In genomic region chr9:136799854-136800657, GRCh38 we compare ENCODE assay signal across 8 cellular contexts. TPM values are rescaled to one million over a fixed set of nuclear protein-coding genes. Genes with fewer than 3 reads are reported as not detected.
DNase-seq lines count a peak whose midpoint lies in the region; ATAC-seq and TF ChIP-seq lines count a peak whose summit lies in the region.

No MANE protein-coding gene starts in this region.

- no peaks in the 10 kb centered on the region for H3K9me3 ChIP-seq in lower lobe of right lung

- TF ChIP-seq CTCF in lower lobe of right lung (IDR thresholded peaks at IDR 0.05) = no peak

- H3K4me1 ChIP-seq in lower lobe of right lung = peaks cover 32% of the 10 kb centered on the region

- ATAC-seq in HG03354 (IDR thresholded peaks at IDR 0.05; ENCODE audit: poor library complexity, severe bottlenecking, unreplicated experiment) (peak; percentile 51), lower lobe of right lung (peak; percentile 91), HG03045 (IDR thresholded peaks at IDR 0.05; ENCODE audit: unreplicated experiment) (no peak)

- H3K4me3 ChIP-seq in lower lobe of right lung = peak overlapping the region; percentile 55

- peaks cover 50% of the 10 kb centered on the region for H3K27me3 ChIP-seq in lower lobe of right lung (ENCODE audit: low read depth)

- DNase-seq in DMS153 (lab: John Stamatoyannopoulos, UW) (peak; percentile 88), NCI-H774 (lab: John Stamatoyannopoulos, UW) (peak; percentile 95), dermis microvascular lymphatic vessel endothelial cell (ENCODE audit: low read depth in 2 of 2) (peak; percentile 11 to 69), lower lobe of right lung (peak; percentile 94)
- DNase-seq in activated CD4-positive, alpha-beta T cell treated with anti-CD3 and anti-CD28 coated beads, Interleukin-2, amount 50 U/mL, for 4 hours = peak; percentile 87
- DNase-seq in stimulated activated CD4-positive, alpha-beta T cell treated with anti-CD3 and anti-CD28 coated beads, TNF-alpha, amount 100 ng/mL, for 24 hours (ENCODE audit: low read depth in 3 of 3) = peak; percentile 67 to 87 (median 77)

- intact Hi-C loops in lower lobe of right lung (cut with DNase I) = no loop called here

- peak overlapping the region; percentile 73 for H3K27ac ChIP-seq in lower lobe of right lung

- H3K36me3 ChIP-seq in lower lobe of right lung = no peaks in the 10 kb centered on the region

RNA-seq across cellular contexts. Expression of gene CCDC183, which starts 3.9 kb away (rescaled TPM):
- 0.26 and 0.51 TPM in 2 replicates for total RNA-seq in dermis microvascular lymphatic vessel endothelial cell
- total RNA-seq in lower lobe of right lung = 3.7 TPM

RNA-seq across cellular contexts. Expression of gene RABL6, which starts 7.7 kb away (rescaled TPM):
- total RNA-seq in dermis microvascular lymphatic vessel endothelial cell (51.1 and 67.6 TPM in 2 replicates), lower lobe of right lung (62.2 TPM)

RNA-seq across cellular contexts. Expression of gene TMEM141, which starts 8.9 kb away (rescaled TPM):
- 54.1 and 58.8 TPM in 2 replicates for total RNA-seq in dermis microvascular lymphatic vessel endothelial cell
- total RNA-seq in lower lobe of right lung = 57.2 TPM

RNA-seq across cellular contexts. Expression of gene LCN15, which starts 35.7 kb away (rescaled TPM):
- 0.13 TPM in 1 of 2 replicates, not detected in the other for total RNA-seq in dermis microvascular lymphatic vessel endothelial cell
- not detected for total RNA-seq in lower lobe of right lung

RNA-seq across cellular contexts. Expression of gene LCN8, which starts 42.0 kb away (rescaled TPM):
- total RNA-seq in dermis microvascular lymphatic vessel endothelial cell (not detected in 2 replicates), lower lobe of right lung (not detected)

Comparison
In these comparisons a context has a peak if more than half of its experiments do, and no peak if none do; other contexts are left out.
1. DNase-seq: peak in every context shown above with its lines; median percentile 95 in NCI-H774; 94 in lower lobe of right lung; 88 in DMS153; 87 in activated CD4-positive, alpha-beta T cell treated with anti-CD3 and anti-CD28 coated beads, Interleukin-2, amount 50 U/mL, for 4 hours; 77 in stimulated activated CD4-positive, alpha-beta T cell treated with anti-CD3 and anti-CD28 coated beads, TNF-alpha, amount 100 ng/mL, for 24 hours; 40 in dermis microvascular lymphatic vessel endothelial cell.